ENCODE assay signal across 1 cellular context in genomic region chr3:49295489-49296058, GRCh38.
TF ChIP-seq lines count a peak whose summit lies in the region.

No MANE protein-coding gene starts in this region.

TF ChIP-seq in endothelial cell of umbilical vein, 7 proteins besides CTCF, POLR2A, EP300 and RAD21:
- TF ChIP-seq GATA2 (IDR thresholded peaks at IDR 0.05; ENCODE audit: insufficient read depth, insufficient read length, low read depth, low read length), result no peak
- no peak for TF ChIP-seq JUN (IDR thresholded peaks at IDR 0.05; ENCODE audit: borderline replicate concordance, insufficient read depth, insufficient read length, low read depth)
- no peak for TF ChIP-seq POLR2AphosphoS5 (IDR thresholded peaks at IDR 0.05; ENCODE audit: insufficient read depth, low read depth, low read length)
- no peak for TF ChIP-seq MYC (IDR thresholded peaks at IDR 0.05; ENCODE audit: low read depth, low read length)
- TF ChIP-seq EZH2 (IDR thresholded peaks at IDR 0.05; ENCODE audit: borderline replicate concordance, low read depth, low read length, severe bottlenecking), result no peak
- TF ChIP-seq FOS (IDR thresholded peaks at IDR 0.05; ENCODE audit: borderline replicate concordance, insufficient read depth, low read length), result no peak
- no peak for TF ChIP-seq MAX (IDR thresholded peaks at IDR 0.05; ENCODE audit: insufficient read depth, insufficient read length)
TF ChIP-seq in endothelial cell of umbilical vein: peak in this region for 0.
